Comparison of ENCODE assay signal across 1 cellular context in genomic region chr14:103333754-103334643, GRCh38.
TF ChIP-seq lines count a peak whose summit lies in the region.

TSS of gene EIF5 (plus strand) at chr14:103334237. CDS start at chr14:103335861, 1,624 bp downstream.

TF ChIP-seq in HepG2, 621 proteins besides CTCF, POLR2A, EP300 and RAD21 (continued from another document and continues in another):
- no peak for TF ChIP-seq ZMYM2 (CRISPR knock-in tag; IDR thresholded peaks at IDR 0.05)
- TF ChIP-seq ZNF841 (CRISPR knock-in tag; IDR thresholded peaks at IDR 0.05; ENCODE audit: borderline replicate concordance) = no peak
- no peak for TF ChIP-seq TRAFD1 (CRISPR knock-in tag; IDR thresholded peaks at IDR 0.05; ENCODE audit: borderline replicate concordance)
- TF ChIP-seq GMEB1 (CRISPR knock-in tag; IDR thresholded peaks at IDR 0.05; ENCODE audit: borderline replicate concordance) = no peak
- no peak for TF ChIP-seq BHLHE40 (IDR thresholded peaks at IDR 0.05; ENCODE audit: low read length)
- no peak; the same call in 1 of the 2 replicates for TF ChIP-seq ZNF263 (CRISPR knock-in tag; IDR thresholded peaks at IDR 0.05)
- TF ChIP-seq ZBTB39 (CRISPR knock-in tag; IDR thresholded peaks at IDR 0.05) = 0 out of 2 replicates have a peak, but pooled peaks have one; percentile 2
- peak; percentile 88 for TF ChIP-seq SPEN (CRISPR knock-in tag; IDR thresholded peaks at IDR 0.05; ENCODE audit: low read depth)
- TF ChIP-seq HOXA7 (CRISPR knock-in tag; IDR thresholded peaks at IDR 0.05) = no peak
- TF ChIP-seq NCOA2 (CRISPR knock-in tag; IDR thresholded peaks at IDR 0.05) = peak; percentile 33
- TF ChIP-seq ZNF33B (CRISPR knock-in tag; IDR thresholded peaks at IDR 0.05) = no peak
- TF ChIP-seq GPBP1L1 (CRISPR knock-in tag; IDR thresholded peaks at IDR 0.05) = no peak
- no peak for TF ChIP-seq HMGA1 (CRISPR knock-in tag; conservative IDR thresholded peaks at IDR 0.05)
- peak; percentile 60 for TF ChIP-seq ZNF740 (CRISPR knock-in tag; IDR thresholded peaks at IDR 0.05)
- TF ChIP-seq NFATC3 (CRISPR knock-in tag; IDR thresholded peaks at IDR 0.05) = no peak
- TF ChIP-seq KLF6 (CRISPR knock-in tag; IDR thresholded peaks at IDR 0.05) = peak; percentile 81
- TF ChIP-seq DR1 (CRISPR knock-in tag; IDR thresholded peaks at IDR 0.05) = peak; percentile 97
- TF ChIP-seq KDM6A (CRISPR knock-in tag; IDR thresholded peaks at IDR 0.05; ENCODE audit: low read depth) = no peak
- no peak for TF ChIP-seq ZNF569 (CRISPR knock-in tag; IDR thresholded peaks at IDR 0.05; ENCODE audit: borderline replicate concordance)
- no peak for TF ChIP-seq U2AF2 (IDR thresholded peaks at IDR 0.05; ENCODE audit: low read depth, low read length)
- peak; percentile 73 for TF ChIP-seq THRA (CRISPR knock-in tag; IDR thresholded peaks at IDR 0.05; ENCODE audit: borderline replicate concordance)
- no peak for TF ChIP-seq HDAC6 (IDR thresholded peaks at IDR 0.05; ENCODE audit: low read depth, low read length)
- TF ChIP-seq SIN3A (IDR thresholded peaks at IDR 0.05; ENCODE audit: borderline replicate concordance, low read depth, low read length) = peak; percentile 56; the same call in 1 of the 2 replicates
- no peak for TF ChIP-seq FLYWCH1 (CRISPR knock-in tag; IDR thresholded peaks at IDR 0.05)
- no peak for TF ChIP-seq TBP (CRISPR knock-in tag; IDR thresholded peaks at IDR 0.05)
- peak; percentile 78 for TF ChIP-seq ZNF776 (CRISPR knock-in tag; IDR thresholded peaks at IDR 0.05)
- no peak for TF ChIP-seq MLXIP (CRISPR knock-in tag; IDR thresholded peaks at IDR 0.05; ENCODE audit: borderline replicate concordance)
- TF ChIP-seq MAF1 (CRISPR knock-in tag; IDR thresholded peaks at IDR 0.05; ENCODE audit: borderline replicate concordance) = peak; percentile 32; the same call in 1 of the 2 replicates
- no peak for TF ChIP-seq ZSCAN30 (CRISPR knock-in tag; IDR thresholded peaks at IDR 0.05)
- no peak for TF ChIP-seq ATRX (CRISPR knock-in tag; IDR thresholded peaks at IDR 0.05; ENCODE audit: borderline replicate concordance)
- TF ChIP-seq GMEB2 (CRISPR knock-in tag; IDR thresholded peaks at IDR 0.05; ENCODE audit: low read depth) = no peak
- peak; percentile 81 for TF ChIP-seq DMAP1 (CRISPR knock-in tag; IDR thresholded peaks at IDR 0.05)
- TF ChIP-seq MAFG (CRISPR knock-in tag; IDR thresholded peaks at IDR 0.05) = no peak
- 0 out of 2 replicates have a peak, but pooled peaks have one; percentile 47 for TF ChIP-seq HNRNPL (IDR thresholded peaks at IDR 0.05; ENCODE audit: low read depth, low read length)
- no peak for TF ChIP-seq ZNF598 (CRISPR knock-in tag; IDR thresholded peaks at IDR 0.05; ENCODE audit: borderline replicate concordance)
- TF ChIP-seq ZSCAN12 (CRISPR knock-in tag; IDR thresholded peaks at IDR 0.05) = peak; percentile 50; the same call in 1 of the 2 replicates
- TF ChIP-seq PLRG1 (conservative IDR thresholded peaks at IDR 0.05) = no peak
- peak; percentile 67; the same call in 1 of the 2 replicates for TF ChIP-seq HOXA3 (CRISPR knock-in tag; IDR thresholded peaks at IDR 0.05)
- TF ChIP-seq JUNB (CRISPR knock-in tag; IDR thresholded peaks at IDR 0.05; ENCODE audit: borderline replicate concordance) = no peak
- no peak for TF ChIP-seq SMARCE1 (IDR thresholded peaks at IDR 0.05; ENCODE audit: borderline replicate concordance)
- peak; percentile 71; the same call in 1 of the 2 replicates for TF ChIP-seq ETV5 (CRISPR knock-in tag; IDR thresholded peaks at IDR 0.05; ENCODE audit: borderline replicate concordance)
- TF ChIP-seq FOXJ3 (CRISPR knock-in tag; IDR thresholded peaks at IDR 0.05; ENCODE audit: borderline replicate concordance) = peak; percentile 77; the same call in 1 of the 2 replicates
- peak; percentile 53; the same call in 1 of the 2 replicates for TF ChIP-seq MEF2D (CRISPR knock-in tag; IDR thresholded peaks at IDR 0.05)
- no peak for TF ChIP-seq TIGD3 (CRISPR knock-in tag; IDR thresholded peaks at IDR 0.05; ENCODE audit: borderline replicate concordance)
- TF ChIP-seq MTA3 (CRISPR knock-in tag; IDR thresholded peaks at IDR 0.05) = no peak
- TF ChIP-seq SP2 (CRISPR knock-in tag; IDR thresholded peaks at IDR 0.05) = peak; percentile 99
- no peak for TF ChIP-seq ZFP82 (CRISPR knock-in tag; IDR thresholded peaks at IDR 0.05; ENCODE audit: borderline replicate concordance)
- TF ChIP-seq IRF2 (CRISPR knock-in tag; IDR thresholded peaks at IDR 0.05) = peak; percentile 30; the same call in 1 of the 2 replicates
- 0 out of 2 replicates have a peak, but pooled peaks have one; percentile 14 for TF ChIP-seq SAFB2 (CRISPR knock-in tag; IDR thresholded peaks at IDR 0.05; ENCODE audit: borderline replicate concordance, low read depth)
- TF ChIP-seq TEAD3 (CRISPR knock-in tag; optimal IDR thresholded peaks at IDR 0.05; ENCODE audit: borderline replicate concordance) = peak; percentile 50
- no peak for TF ChIP-seq TFAP4 (IDR thresholded peaks at IDR 0.05; ENCODE audit: borderline replicate concordance, low read depth)
- no peak; the same call in 1 of the 2 replicates for TF ChIP-seq ZBTB42 (CRISPR knock-in tag; IDR thresholded peaks at IDR 0.05)
- TF ChIP-seq ZNF331 (CRISPR knock-in tag; IDR thresholded peaks at IDR 0.05) = 0 out of 2 replicates have a peak, but pooled peaks have one; percentile 7
- no peak for TF ChIP-seq TOE1 (CRISPR knock-in tag; IDR thresholded peaks at IDR 0.05)
- TF ChIP-seq ZNF7 (CRISPR knock-in tag; IDR thresholded peaks at IDR 0.05) = no peak
- TF ChIP-seq ZNF44 (CRISPR knock-in tag; IDR thresholded peaks at IDR 0.05) = no peak
- TF ChIP-seq XRCC5 (optimal IDR thresholded peaks at IDR 0.05; ENCODE audit: low read length) = no peak
